In genomic region chr5:179974946-179975712, GRCh38 we compare ENCODE assay signal across 9 cellular contexts.
DNase-seq lines count a peak whose midpoint lies in the region; ATAC-seq and TF ChIP-seq lines count a peak whose summit lies in the region.
"Had no signal": no experiment of that assay in that cellular context is flagged by ENCODE, and none has a peak within 500 bp of the region (broad histone marks: within the 10 kb centered on the region; RNA-seq: fewer than 3 reads in every experiment).

No MANE protein-coding gene starts in this region.

- H3K9me2 ChIP-seq in PC-3 (replicated peaks; ENCODE audit: low read length), result no peaks in the 10 kb centered on the region

- H3K27ac ChIP-seq in PC-3 (ENCODE audit: low read length), result no peak overlapping the region
- H3K27ac ChIP-seq: ovary had no signal

- DNase-seq in COR-L47 (lab: John Stamatoyannopoulos, UW) (peak; percentile 53), PC-3 (peak; percentile 33), ecto neural progenitor cell (ENCODE audit: low spot score) (peak; percentile 73), myocyte (ENCODE audit: low read depth) (peak; percentile 36), AG08396 (ENCODE audit: low spot score) (no peak), 8988T (no peak)

- no peaks in the 10 kb centered on the region for H3K4me1 ChIP-seq in PC-3 (ENCODE audit: insufficient read depth, low read length)

- no peaks in the 10 kb centered on the region for H3F3A ChIP-seq in PC-3 (ENCODE audit: low read length, unreplicated experiment)

- H3K9ac ChIP-seq in PC-3 (ENCODE audit: low read length), result no peak overlapping the region

- no peaks in the 10 kb centered on the region for H3K36me3 ChIP-seq in PC-3 (ENCODE audit: low read depth, low read length)
- H3K36me3 ChIP-seq: ovary had no signal

- ATAC-seq in GM18519 (IDR thresholded peaks at IDR 0.05; ENCODE audit: low FRiP score, unreplicated experiment) (peak; percentile 48), HG03469 (IDR thresholded peaks at IDR 0.05; ENCODE audit: unreplicated experiment) (peak; percentile 63), PC-3 (peak; percentile 70)

- H2AFZ ChIP-seq in PC-3 (ENCODE audit: low read length), result no peak overlapping the region

- POLR2A ChIA-PET in PC-3 (lab: Charles Lee; ENCODE audit: unreplicated experiment), result no interaction called here

- no peaks in the 10 kb centered on the region for H3K9me3 ChIP-seq in PC-3 (ENCODE audit: low read length)
- H3K9me3 ChIP-seq: ovary had no signal

- no TSS peak for BruUV-seq in PC-3 (replicated peaks; lab: Mats Ljungman, UMichigan)

- no peak overlapping the region for H3K4me3 ChIP-seq in PC-3 (ENCODE audit: low read length)
- H3K4me3 ChIP-seq: ovary had no signal

- peak; percentile 55 for TF ChIP-seq CTCF in PC-3 (conservative IDR thresholded peaks at IDR 0.05; ENCODE audit: low read depth, low read length)

- H3K79me2 ChIP-seq in PC-3 (ENCODE audit: low read length), result no peaks in the 10 kb centered on the region

- no peaks in the 10 kb centered on the region for H4K20me1 ChIP-seq in PC-3 (ENCODE audit: low read length)

- no peaks in the 10 kb centered on the region for H3K27me3 ChIP-seq in PC-3 (ENCODE audit: low read length)
- H3K27me3 ChIP-seq: ovary had no signal

- H3K4me2 ChIP-seq in PC-3 (ENCODE audit: low read length), result no peak overlapping the region

- CTCF ChIA-PET in PC-3 (lab: Charles Lee), result interaction anchor here (0.5 kb wide), 1 partner anchor 885 kb away, joined by 9 read pairs; no protein-coding TSS in a partner anchor

- intact Hi-C loops in PC-3 (cut with micrococcal nuclease), result no loop called here

Comparison
In these comparisons a context has a peak if more than half of its experiments do, and no peak if none do; other contexts are left out.
1. DNase-seq: peak in COR-L47 (single experiment), PC-3 (single experiment), ecto neural progenitor cell (single experiment) and myocyte (single experiment); none in AG08396 (single experiment) and 8988T (single experiment).
2. Peak in every context shown above with its lines, with median percentiles within 50 percentile points of each other: ATAC-seq.